2 cellular contexts compared by ENCODE assay signal in the genomic region with DNA sequence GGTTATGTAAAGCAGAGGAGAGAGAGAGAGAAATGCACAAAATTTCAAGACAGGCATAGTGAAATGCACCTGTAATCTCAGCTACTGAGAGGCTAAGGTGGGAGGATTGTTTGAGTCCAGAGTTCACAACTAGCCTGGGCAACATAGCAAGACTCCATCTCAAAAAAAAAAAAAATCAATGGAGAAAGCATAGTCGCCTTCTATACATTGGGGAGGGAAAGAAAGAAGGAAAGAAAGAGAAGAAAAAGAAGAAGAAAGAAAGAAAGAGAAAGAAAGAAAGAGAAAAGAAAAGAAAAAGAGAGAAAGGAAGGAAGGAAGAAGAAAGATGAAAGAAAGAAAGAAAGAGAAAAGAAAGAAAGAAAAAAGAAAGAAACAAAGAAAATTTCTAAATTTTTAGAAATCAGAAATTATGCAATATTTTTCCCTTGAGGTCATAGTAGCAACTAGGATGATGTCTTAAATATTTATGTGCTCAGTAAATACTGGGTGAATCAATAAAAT.
TF ChIP-seq lines count a peak whose summit lies in the region.

No MANE protein-coding gene starts in this region.

TF ChIP-seq in GM23338, 12 proteins besides CTCF, POLR2A, EP300 and RAD21 (continues in another document):
- TF ChIP-seq, protein P1, sequence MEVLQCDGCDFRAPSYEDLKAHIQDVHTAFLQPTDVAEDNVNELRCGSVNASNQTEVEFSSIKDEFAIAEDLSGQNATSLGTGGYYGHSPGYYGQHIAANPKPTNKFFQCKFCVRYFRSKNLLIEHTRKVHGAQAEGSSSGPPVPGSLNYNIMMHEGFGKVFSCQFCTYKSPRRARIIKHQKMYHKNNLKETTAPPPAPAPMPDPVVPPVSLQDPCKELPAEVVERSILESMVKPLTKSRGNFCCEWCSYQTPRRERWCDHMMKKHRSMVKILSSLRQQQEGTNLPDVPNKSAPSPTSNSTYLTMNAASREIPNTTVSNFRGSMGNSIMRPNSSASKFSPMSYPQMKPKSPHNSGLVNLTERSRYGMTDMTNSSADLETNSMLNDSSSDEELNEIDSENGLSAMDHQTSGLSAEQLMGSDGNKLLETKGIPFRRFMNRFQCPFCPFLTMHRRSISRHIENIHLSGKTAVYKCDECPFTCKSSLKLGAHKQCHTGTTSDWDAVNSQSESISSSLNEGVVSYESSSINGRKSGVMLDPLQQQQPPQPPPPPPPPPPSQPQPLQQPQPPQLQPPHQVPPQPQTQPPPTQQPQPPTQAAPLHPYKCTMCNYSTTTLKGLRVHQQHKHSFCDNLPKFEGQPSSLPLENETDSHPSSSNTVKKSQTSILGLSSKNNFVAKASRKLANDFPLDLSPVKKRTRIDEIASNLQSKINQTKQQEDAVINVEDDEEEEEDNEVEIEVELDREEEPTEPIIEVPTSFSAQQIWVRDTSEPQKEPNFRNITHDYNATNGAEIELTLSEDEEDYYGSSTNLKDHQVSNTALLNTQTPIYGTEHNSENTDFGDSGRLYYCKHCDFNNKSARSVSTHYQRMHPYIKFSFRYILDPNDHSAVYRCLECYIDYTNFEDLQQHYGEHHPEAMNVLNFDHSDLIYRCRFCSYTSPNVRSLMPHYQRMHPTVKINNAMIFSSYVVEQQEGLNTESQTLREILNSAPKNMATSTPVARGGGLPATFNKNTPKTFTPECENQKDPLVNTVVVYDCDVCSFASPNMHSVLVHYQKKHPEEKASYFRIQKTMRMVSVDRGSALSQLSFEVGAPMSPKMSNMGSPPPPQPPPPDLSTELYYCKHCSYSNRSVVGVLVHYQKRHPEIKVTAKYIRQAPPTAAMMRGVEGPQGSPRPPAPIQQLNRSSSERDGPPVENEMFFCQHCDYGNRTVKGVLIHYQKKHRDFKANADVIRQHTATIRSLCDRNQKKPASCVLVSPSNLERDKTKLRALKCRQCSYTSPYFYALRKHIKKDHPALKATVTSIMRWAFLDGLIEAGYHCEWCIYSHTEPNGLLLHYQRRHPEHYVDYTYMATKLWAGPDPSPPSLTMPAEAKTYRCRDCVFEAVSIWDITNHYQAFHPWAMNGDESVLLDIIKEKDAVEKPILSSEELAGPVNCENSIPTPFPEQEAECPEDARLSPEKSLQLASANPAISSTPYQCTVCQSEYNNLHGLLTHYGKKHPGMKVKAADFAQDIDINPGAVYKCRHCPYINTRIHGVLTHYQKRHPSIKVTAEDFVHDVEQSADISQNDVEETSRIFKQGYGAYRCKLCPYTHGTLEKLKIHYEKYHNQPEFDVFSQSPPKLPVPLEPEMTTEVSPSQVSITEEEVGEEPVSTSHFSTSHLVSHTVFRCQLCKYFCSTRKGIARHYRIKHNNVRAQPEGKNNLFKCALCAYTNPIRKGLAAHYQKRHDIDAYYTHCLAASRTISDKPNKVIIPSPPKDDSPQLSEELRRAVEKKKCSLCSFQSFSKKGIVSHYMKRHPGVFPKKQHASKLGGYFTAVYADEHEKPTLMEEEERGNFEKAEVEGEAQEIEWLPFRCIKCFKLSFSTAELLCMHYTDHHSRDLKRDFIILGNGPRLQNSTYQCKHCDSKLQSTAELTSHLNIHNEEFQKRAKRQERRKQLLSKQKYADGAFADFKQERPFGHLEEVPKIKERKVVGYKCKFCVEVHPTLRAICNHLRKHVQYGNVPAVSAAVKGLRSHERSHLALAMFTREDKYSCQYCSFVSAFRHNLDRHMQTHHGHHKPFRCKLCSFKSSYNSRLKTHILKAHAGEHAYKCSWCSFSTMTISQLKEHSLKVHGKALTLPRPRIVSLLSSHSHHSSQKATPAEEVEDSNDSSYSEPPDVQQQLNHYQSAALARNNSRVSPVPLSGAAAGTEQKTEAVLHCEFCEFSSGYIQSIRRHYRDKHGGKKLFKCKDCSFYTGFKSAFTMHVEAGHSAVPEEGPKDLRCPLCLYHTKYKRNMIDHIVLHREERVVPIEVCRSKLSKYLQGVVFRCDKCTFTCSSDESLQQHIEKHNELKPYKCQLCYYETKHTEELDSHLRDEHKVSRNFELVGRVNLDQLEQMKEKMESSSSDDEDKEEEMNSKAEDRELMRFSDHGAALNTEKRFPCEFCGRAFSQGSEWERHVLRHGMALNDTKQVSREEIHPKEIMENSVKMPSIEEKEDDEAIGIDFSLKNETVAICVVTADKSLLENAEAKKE (CRISPR knock-in tag; IDR thresholded peaks at IDR 0.05): no peak
- TF ChIP-seq ZNF114 (CRISPR knock-in tag; IDR thresholded peaks at IDR 0.05): no peak
- no peak for TF ChIP-seq NANOG (IDR thresholded peaks at IDR 0.05; ENCODE audit: borderline replicate concordance)
- TF ChIP-seq ZNF331 (CRISPR knock-in tag; IDR thresholded peaks at IDR 0.05; ENCODE audit: low read depth): no peak
- TF ChIP-seq STAT1 (IDR thresholded peaks at IDR 0.05; ENCODE audit: unreplicated experiment): no peak
- TF ChIP-seq, protein P2, sequence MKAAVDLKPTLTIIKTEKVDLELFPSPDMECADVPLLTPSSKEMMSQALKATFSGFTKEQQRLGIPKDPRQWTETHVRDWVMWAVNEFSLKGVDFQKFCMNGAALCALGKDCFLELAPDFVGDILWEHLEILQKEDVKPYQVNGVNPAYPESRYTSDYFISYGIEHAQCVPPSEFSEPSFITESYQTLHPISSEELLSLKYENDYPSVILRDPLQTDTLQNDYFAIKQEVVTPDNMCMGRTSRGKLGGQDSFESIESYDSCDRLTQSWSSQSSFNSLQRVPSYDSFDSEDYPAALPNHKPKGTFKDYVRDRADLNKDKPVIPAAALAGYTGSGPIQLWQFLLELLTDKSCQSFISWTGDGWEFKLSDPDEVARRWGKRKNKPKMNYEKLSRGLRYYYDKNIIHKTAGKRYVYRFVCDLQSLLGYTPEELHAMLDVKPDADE (IDR thresholded peaks at IDR 0.05): no peak
- TF ChIP-seq JUNB (IDR thresholded peaks at IDR 0.05; ENCODE audit: unreplicated experiment): no peak
- TF ChIP-seq POLR2AphosphoS5 (IDR thresholded peaks at IDR 0.05; ENCODE audit: low read depth): no peak
- TF ChIP-seq, protein P3, sequence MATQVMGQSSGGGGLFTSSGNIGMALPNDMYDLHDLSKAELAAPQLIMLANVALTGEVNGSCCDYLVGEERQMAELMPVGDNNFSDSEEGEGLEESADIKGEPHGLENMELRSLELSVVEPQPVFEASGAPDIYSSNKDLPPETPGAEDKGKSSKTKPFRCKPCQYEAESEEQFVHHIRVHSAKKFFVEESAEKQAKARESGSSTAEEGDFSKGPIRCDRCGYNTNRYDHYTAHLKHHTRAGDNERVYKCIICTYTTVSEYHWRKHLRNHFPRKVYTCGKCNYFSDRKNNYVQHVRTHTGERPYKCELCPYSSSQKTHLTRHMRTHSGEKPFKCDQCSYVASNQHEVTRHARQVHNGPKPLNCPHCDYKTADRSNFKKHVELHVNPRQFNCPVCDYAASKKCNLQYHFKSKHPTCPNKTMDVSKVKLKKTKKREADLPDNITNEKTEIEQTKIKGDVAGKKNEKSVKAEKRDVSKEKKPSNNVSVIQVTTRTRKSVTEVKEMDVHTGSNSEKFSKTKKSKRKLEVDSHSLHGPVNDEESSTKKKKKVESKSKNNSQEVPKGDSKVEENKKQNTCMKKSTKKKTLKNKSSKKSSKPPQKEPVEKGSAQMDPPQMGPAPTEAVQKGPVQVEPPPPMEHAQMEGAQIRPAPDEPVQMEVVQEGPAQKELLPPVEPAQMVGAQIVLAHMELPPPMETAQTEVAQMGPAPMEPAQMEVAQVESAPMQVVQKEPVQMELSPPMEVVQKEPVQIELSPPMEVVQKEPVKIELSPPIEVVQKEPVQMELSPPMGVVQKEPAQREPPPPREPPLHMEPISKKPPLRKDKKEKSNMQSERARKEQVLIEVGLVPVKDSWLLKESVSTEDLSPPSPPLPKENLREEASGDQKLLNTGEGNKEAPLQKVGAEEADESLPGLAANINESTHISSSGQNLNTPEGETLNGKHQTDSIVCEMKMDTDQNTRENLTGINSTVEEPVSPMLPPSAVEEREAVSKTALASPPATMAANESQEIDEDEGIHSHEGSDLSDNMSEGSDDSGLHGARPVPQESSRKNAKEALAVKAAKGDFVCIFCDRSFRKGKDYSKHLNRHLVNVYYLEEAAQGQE (IDR thresholded peaks at IDR 0.05; ENCODE audit: unreplicated experiment): no peak
- TF ChIP-seq CREB1 (CRISPR knock-in tag; IDR thresholded peaks at IDR 0.05; ENCODE audit: low read depth): no peak

TF ChIP-seq in K562, 482 proteins besides CTCF, POLR2A, EP300 and RAD21:
- TF ChIP-seq, protein P4, sequence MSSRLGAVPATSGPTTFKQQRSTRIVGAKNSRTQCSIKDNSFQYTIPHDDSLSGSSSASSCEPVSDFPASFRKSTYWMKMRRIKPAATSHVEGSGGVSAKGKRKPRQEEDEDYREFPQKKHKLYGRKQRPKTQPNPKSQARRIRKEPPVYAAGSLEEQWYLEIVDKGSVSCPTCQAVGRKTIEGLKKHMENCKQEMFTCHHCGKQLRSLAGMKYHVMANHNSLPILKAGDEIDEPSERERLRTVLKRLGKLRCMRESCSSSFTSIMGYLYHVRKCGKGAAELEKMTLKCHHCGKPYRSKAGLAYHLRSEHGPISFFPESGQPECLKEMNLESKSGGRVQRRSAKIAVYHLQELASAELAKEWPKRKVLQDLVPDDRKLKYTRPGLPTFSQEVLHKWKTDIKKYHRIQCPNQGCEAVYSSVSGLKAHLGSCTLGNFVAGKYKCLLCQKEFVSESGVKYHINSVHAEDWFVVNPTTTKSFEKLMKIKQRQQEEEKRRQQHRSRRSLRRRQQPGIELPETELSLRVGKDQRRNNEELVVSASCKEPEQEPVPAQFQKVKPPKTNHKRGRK (tag; IDR thresholded peaks at IDR 0.05): peak; percentile 58; the same call in 1 of the 2 replicates
- TF ChIP-seq, protein P5, sequence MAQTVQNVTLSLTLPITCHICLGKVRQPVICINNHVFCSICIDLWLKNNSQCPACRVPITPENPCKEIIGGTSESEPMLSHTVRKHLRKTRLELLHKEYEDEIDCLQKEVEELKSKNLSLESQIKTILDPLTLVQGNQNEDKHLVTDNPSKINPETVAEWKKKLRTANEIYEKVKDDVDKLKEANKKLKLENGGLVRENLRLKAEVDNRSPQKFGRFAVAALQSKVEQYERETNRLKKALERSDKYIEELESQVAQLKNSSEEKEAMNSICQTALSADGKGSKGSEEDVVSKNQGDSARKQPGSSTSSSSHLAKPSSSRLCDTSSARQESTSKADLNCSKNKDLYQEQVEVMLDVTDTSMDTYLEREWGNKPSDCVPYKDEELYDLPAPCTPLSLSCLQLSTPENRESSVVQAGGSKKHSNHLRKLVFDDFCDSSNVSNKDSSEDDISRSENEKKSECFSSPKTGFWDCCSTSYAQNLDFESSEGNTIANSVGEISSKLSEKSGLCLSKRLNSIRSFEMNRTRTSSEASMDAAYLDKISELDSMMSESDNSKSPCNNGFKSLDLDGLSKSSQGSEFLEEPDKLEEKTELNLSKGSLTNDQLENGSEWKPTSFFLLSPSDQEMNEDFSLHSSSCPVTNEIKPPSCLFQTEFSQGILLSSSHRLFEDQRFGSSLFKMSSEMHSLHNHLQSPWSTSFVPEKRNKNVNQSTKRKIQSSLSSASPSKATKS (CRISPR knock-in tag; IDR thresholded peaks at IDR 0.05): no peak
